ENCODE assay signal across 26 cellular contexts in genomic region chr10:130927157-130927556, GRCh38.
"Had no signal": no experiment of that assay in that cellular context is flagged by ENCODE, and none has a peak within 500 bp of the region (broad histone marks: within the 10 kb centered on the region; RNA-seq: fewer than 3 reads in every experiment).

No MANE protein-coding gene starts in this region.

- H3K4me1 Mint-ChIP-seq: activated B cell treated with CpG ODN at 0.5 μM for 24 hours; activated naive CD8-positive, alpha-beta T cell treated with anti-CD3 and anti-CD28 coated beads for 36 hours had no signal

- H3K9me3 ChIP-seq: adrenal gland, ascending aorta, gastrocnemius medialis, right atrium auricular region, thoracic aorta had no signal

- ATAC-seq: gastrocnemius medialis; left ventricle myocardium superior; mucosa of descending colon; natural killer cell treated with Interleukin-12 subunit alpha and Interleukin-12 subunit beta and Interleukin-15 and Interleukin-18, amount 100 ng/mL, for 72 hours had no signal

- H3K27ac ChIP-seq: adrenal gland, ascending aorta, coronary artery, dorsolateral prefrontal cortex, gastrocnemius medialis, right atrium auricular region, thoracic aorta had no signal

- H3K36me3 Mint-ChIP-seq: activated naive CD8-positive, alpha-beta T cell treated with anti-CD3 and anti-CD28 coated beads for 36 hours; brain; natural killer cell treated with Interleukin-12 subunit alpha and Interleukin-12 subunit beta and Interleukin-15 and Interleukin-18, amount 100 ng/mL, for 72 hours had no signal

- H3K4me1 ChIP-seq: adrenal gland, ascending aorta, gastrocnemius medialis, right atrium auricular region had no signal

- DNase-seq: activated B cell treated with CpG ODN at 0.5 μM for 24 hours; activated effector memory CD4-positive, alpha-beta T cell treated with Interleukin-2 at 50 U/mL for 16 hours; activated naive CD4-positive, alpha-beta T cell treated with anti-CD3 and anti-CD28 coated beads for 36 hours; activated naive CD8-positive, alpha-beta T cell treated with anti-CD3 and anti-CD28 coated beads for 36 hours; activated T-cell treated with anti-CD3 and anti-CD28 coated beads for 4 hours; activated T-cell treated with anti-CD3 and anti-CD28 coated beads, Interleukin-2, amount 50 U/mL, for 72 hours; adrenal gland; dorsolateral prefrontal cortex; effector memory CD4-positive, alpha-beta T cell; erythroblast; gastrocnemius medialis; glutamatergic neuron; left ventricle myocardium superior; mucosa of descending colon; stimulated activated CD4-positive, alpha-beta T cell treated with anti-CD3 and anti-CD28 coated beads, Interleukin-1b, Interleukin-23, amount 100 ng/mL, for 48 hours; stimulated activated CD4-positive, alpha-beta T cell treated with anti-CD3 and anti-CD28 coated beads, Interleukin-4, amount 100 ng/mL, for 4 hours; stimulated activated CD8-positive, alpha-beta memory T cell treated with anti-CD3 and anti-CD28 coated beads, Interleukin-4, amount 100 ng/mL, for 48 hours; stimulated activated naive CD4-positive, alpha-beta T cell; trophoblast cell had no signal

- H3K27me3 Mint-ChIP-seq: activated B cell treated with CpG ODN at 0.5 μM for 24 hours; activated naive CD8-positive, alpha-beta T cell treated with anti-CD3 and anti-CD28 coated beads for 36 hours; brain; natural killer cell treated with Interleukin-12 subunit alpha and Interleukin-12 subunit beta and Interleukin-15 and Interleukin-18, amount 100 ng/mL, for 72 hours had no signal

- H3K27ac Mint-ChIP-seq: activated B cell treated with CpG ODN at 0.5 μM for 24 hours; activated naive CD4-positive, alpha-beta T cell treated with anti-CD3 and anti-CD28 coated beads for 36 hours; activated naive CD8-positive, alpha-beta T cell treated with anti-CD3 and anti-CD28 coated beads for 36 hours; activated T-cell treated with anti-CD3 and anti-CD28 coated beads, Interleukin-2, amount 50 U/mL, for 72 hours; brain; natural killer cell treated with Interleukin-12 subunit alpha and Interleukin-12 subunit beta and Interleukin-15 and Interleukin-18, amount 100 ng/mL, for 72 hours had no signal

- H3K36me3 ChIP-seq: adrenal gland, ascending aorta, gastrocnemius medialis, right atrium auricular region, thoracic aorta had no signal

- H3K4me3 Mint-ChIP-seq: activated B cell treated with CpG ODN at 0.5 μM for 24 hours; activated naive CD4-positive, alpha-beta T cell treated with anti-CD3 and anti-CD28 coated beads for 36 hours; activated naive CD8-positive, alpha-beta T cell treated with anti-CD3 and anti-CD28 coated beads for 36 hours; activated T-cell treated with anti-CD3 and anti-CD28 coated beads, Interleukin-2, amount 50 U/mL, for 72 hours; brain; natural killer cell treated with Interleukin-12 subunit alpha and Interleukin-12 subunit beta and Interleukin-15 and Interleukin-18, amount 100 ng/mL, for 72 hours had no signal

- H3K9me3 Mint-ChIP-seq: activated B cell treated with CpG ODN at 0.5 μM for 24 hours; activated naive CD4-positive, alpha-beta T cell treated with anti-CD3 and anti-CD28 coated beads for 36 hours; activated naive CD8-positive, alpha-beta T cell treated with anti-CD3 and anti-CD28 coated beads for 36 hours; activated T-cell treated with anti-CD3 and anti-CD28 coated beads, Interleukin-2, amount 50 U/mL, for 72 hours; natural killer cell treated with Interleukin-12 subunit alpha and Interleukin-12 subunit beta and Interleukin-15 and Interleukin-18, amount 100 ng/mL, for 72 hours had no signal

- H3K27me3 ChIP-seq: ascending aorta, right atrium auricular region had no signal

- H3K4me3 ChIP-seq: adrenal gland, ascending aorta, coronary artery, dorsolateral prefrontal cortex, gastrocnemius medialis, mucosa of descending colon, right atrium auricular region, smooth muscle cell, thoracic aorta had no signal
